In the genomic region with DNA sequence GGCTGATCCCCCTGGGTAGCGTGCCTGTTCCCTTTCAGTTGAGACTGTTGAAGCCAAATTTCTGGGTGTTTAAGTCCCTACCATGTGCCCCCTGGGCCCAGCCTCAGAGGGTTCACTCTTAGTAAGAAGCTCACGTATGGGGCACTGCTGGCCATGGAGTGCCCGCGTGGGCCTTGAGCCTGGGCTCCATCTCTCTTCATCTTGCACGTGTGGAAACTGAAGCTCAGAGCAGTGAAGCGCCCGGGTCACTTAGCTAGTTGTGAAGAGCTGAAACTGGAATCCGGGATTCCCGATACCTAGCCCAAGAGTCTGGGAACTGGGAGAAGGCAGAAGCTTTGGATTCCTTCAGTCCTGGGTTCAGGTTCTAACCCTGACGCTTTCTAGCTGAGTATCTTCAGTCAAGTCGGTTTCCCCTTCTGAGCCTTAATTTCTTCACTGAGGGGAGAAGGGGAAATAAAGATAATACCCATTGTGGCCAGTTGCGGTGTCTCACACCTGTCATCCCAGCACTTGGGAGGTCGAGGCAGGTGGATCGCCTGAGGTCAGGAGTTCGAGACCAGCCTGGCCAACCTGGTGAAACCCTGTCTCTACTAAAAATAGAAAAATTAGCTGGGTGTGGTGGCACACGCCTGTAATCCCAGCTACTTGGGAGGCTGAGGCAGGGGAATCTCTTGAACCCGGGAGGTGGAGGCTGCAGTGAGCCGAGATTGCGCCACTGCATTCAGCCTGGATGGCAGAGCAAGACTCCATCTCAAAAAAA, we compare ENCODE assay signal across 17 cellular contexts.
DNase-seq lines count a peak whose midpoint lies in the region; ATAC-seq and TF ChIP-seq lines count a peak whose summit lies in the region.
"Had no signal": no experiment of that assay in that cellular context is flagged by ENCODE, and none has a peak within 500 bp of the region (broad histone marks: within the 10 kb centered on the region; RNA-seq: fewer than 3 reads in every experiment).

No MANE protein-coding gene starts in this region.

- H3F3A ChIP-seq in smooth muscle cell (ENCODE audit: low read depth) = no peaks in the 10 kb centered on the region

- intact Hi-C loops in left colon (cut with DNase I, micrococcal nuclease) = no loop called here

- H3K27ac ChIP-seq in HUES48 (ENCODE audit: low read depth, low read length) (peak overlapping the region; percentile 84), VCaP (peak overlapping the region; percentile 60), smooth muscle cell (ENCODE audit: low read depth) (no peak overlapping the region)
- H3K27ac ChIP-seq: ascending aorta, coronary artery, KMS-11, thyroid gland had no signal

- H3K79me2 ChIP-seq in smooth muscle cell (ENCODE audit: low read depth) = no peaks in the 10 kb centered on the region

- no peak overlapping the region for H3K27ac Mint-ChIP-seq in activated naive CD8-positive, alpha-beta T cell treated with anti-CD3 and anti-CD28 coated beads, Interleukin-2, amount 50 U/mL, for 24 hours
- H3K27ac Mint-ChIP-seq: CD4-positive, CD25-positive, alpha-beta regulatory T cell had no signal

- no peak overlapping the region for H3K4me3 Mint-ChIP-seq in activated naive CD8-positive, alpha-beta T cell treated with anti-CD3 and anti-CD28 coated beads, Interleukin-2, amount 50 U/mL, for 24 hours
- H3K4me3 Mint-ChIP-seq: CD4-positive, CD25-positive, alpha-beta regulatory T cell; mesothelial cell of epicardium had no signal

- H3K36me3 Mint-ChIP-seq in activated naive CD8-positive, alpha-beta T cell treated with anti-CD3 and anti-CD28 coated beads, Interleukin-2, amount 50 U/mL, for 24 hours (ENCODE audit: low read depth) = no peaks in the 10 kb centered on the region
- H3K36me3 Mint-ChIP-seq: mesothelial cell of epicardium had no signal

- peak; percentile 2 for ATAC-seq in left colon
- no peak for ATAC-seq in activated naive CD8-positive, alpha-beta T cell treated with anti-CD3 and anti-CD28 coated beads, Interleukin-2, amount 50 U/mL, for 24 hours

- H3K4me1 ChIP-seq in HUES48 (ENCODE audit: control insufficient read depth, insufficient read depth, low read length) (peaks cover 42% of the 10 kb centered on the region), smooth muscle cell (ENCODE audit: low read depth) (no peaks in the 10 kb centered on the region)
- H3K4me1 ChIP-seq: ascending aorta had no signal

- H3K9me3 Mint-ChIP-seq in activated naive CD8-positive, alpha-beta T cell treated with anti-CD3 and anti-CD28 coated beads, Interleukin-2, amount 50 U/mL, for 24 hours = no peaks in the 10 kb centered on the region
- H3K9me3 Mint-ChIP-seq: mesothelial cell of epicardium had no signal

- H4K20me1 ChIP-seq in smooth muscle cell (ENCODE audit: low read depth) = no peaks in the 10 kb centered on the region

- H3K36me3 ChIP-seq in HUES48 (ENCODE audit: control insufficient read depth, insufficient read depth, low read length) (peaks cover 6% of the 10 kb centered on the region; the same call in 1 of the 2 replicates), smooth muscle cell (ENCODE audit: low read depth) (no peaks in the 10 kb centered on the region)
- H3K36me3 ChIP-seq: ascending aorta, thyroid gland had no signal

- H3K27me3 Mint-ChIP-seq in activated naive CD8-positive, alpha-beta T cell treated with anti-CD3 and anti-CD28 coated beads, Interleukin-2, amount 50 U/mL, for 24 hours = peaks cover 6% of the 10 kb centered on the region
- H3K27me3 Mint-ChIP-seq: CD4-positive, CD25-positive, alpha-beta regulatory T cell had no signal

- peaks cover 13% of the 10 kb centered on the region for H3K4me1 Mint-ChIP-seq in activated naive CD8-positive, alpha-beta T cell treated with anti-CD3 and anti-CD28 coated beads, Interleukin-2, amount 50 U/mL, for 24 hours

- H3K27me3 ChIP-seq in HUES48 (ENCODE audit: control insufficient read depth, insufficient read depth, low read length) (no peaks in the 10 kb centered on the region), smooth muscle cell (ENCODE audit: low read depth) (no peaks in the 10 kb centered on the region)
- H3K27me3 ChIP-seq: ascending aorta, thyroid gland had no signal

- WGBS in smooth muscle cell (ENCODE audit: low lambda C conversion rate) = 92% methylated on average over 18 of the region's 19 CpGs

- H3K4me3 ChIP-seq in HUES48 (ENCODE audit: low read depth, low read length) (no peak overlapping the region), smooth muscle cell (no peak overlapping the region)
- H3K4me3 ChIP-seq: ascending aorta, coronary artery, thyroid gland had no signal

- no peaks in the 10 kb centered on the region for H3K9me3 ChIP-seq in HUES48 (ENCODE audit: control insufficient read depth, insufficient read depth, low read length)
- H3K9me3 ChIP-seq in smooth muscle cell (replicated peaks; ENCODE audit: low read depth) = no peaks in the 10 kb centered on the region
- H3K9me3 ChIP-seq: ascending aorta, thyroid gland had no signal

- no peak for TF ChIP-seq CTCF in VCaP (conservative IDR thresholded peaks at IDR 0.05)
- no peak for TF ChIP-seq CTCF in smooth muscle cell (IDR thresholded peaks at IDR 0.05; ENCODE audit: borderline replicate concordance, insufficient read depth, poor library complexity, severe bottlenecking)

- H3K4me2 ChIP-seq in smooth muscle cell = peak overlapping the region; percentile 1
- H3K4me2 ChIP-seq: KMS-11 had no signal

- DNase-seq in left colon (no peak), smooth muscle cell (lab: John Stamatoyannopoulos, UW; ENCODE audit: unreplicated experiment) (no peak), AG08395 (ENCODE audit: low spot score) (no peak), AML-193 (lab: John Stamatoyannopoulos, UW) (no peak), COLO668 (lab: John Stamatoyannopoulos, UW; ENCODE audit: unreplicated experiment) (no peak)
- DNase-seq in activated naive CD8-positive, alpha-beta T cell treated with anti-CD3 and anti-CD28 coated beads, Interleukin-2, amount 50 U/mL, for 24 hours = no peak
- DNase-seq: activated gamma-delta T cell treated with Interleukin-2 at 50 U/mL for 16 hours; CD4-positive, CD25-positive, alpha-beta regulatory T cell; stimulated activated CD4-positive, alpha-beta T cell treated with anti-CD3 and anti-CD28 coated beads, Interleukin-4, amount 100 ng/mL, for 4 hours; T-helper 1 cell; thyroid gland had no signal

- no peak overlapping the region for H3K9ac ChIP-seq in HUES48 (ENCODE audit: low read depth, low read length)
- H3K9ac ChIP-seq in smooth muscle cell (ENCODE audit: low read depth) = no peak overlapping the region
- H3K9ac ChIP-seq: KMS-11 had no signal

- H2AFZ ChIP-seq in smooth muscle cell (ENCODE audit: low read depth) = no peak overlapping the region
